1 cellular context compared by ENCODE assay signal in the genomic region with DNA sequence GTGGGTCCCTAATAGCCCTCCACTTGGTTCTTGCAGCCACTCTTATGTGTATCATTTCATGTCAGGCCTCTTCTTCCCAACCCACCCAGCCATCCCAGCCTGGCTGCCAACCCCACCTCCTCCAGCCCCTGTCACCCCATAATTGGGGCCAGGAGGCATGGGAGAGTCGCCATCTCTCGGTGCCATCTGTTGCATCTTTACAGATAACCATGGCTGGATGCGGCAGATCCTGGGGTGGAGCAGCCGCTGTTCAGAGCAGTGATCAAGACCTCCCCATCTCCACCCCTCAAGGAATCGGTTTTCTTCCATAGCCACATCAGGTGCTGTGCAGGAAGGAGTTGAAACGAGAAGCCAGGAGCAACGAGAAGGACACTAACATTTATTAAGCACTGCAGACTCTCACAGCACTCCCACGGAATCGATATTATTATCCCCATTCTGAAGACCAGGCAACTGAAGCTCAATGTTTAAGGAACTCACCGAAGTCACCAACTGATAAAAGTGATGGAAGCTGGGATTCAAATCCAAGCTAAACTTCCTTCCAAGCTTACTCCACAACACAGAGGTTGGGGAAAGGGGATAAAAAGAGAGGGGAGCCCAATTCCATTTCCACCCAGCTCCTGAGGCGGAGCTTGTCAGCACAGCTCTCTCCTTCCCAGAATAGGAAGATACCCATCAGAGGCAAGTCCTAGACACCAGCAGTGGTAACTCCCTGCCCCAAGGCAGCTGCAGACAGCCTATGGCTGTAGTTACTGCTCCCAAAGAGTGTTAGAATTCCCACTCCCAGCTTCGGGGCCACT.
TF ChIP-seq lines count a peak whose summit lies in the region.

No MANE protein-coding gene starts in this region.

TF ChIP-seq in HEK293, 187 proteins besides CTCF, POLR2A, EP300 and RAD21 (continued from another document):
- TF ChIP-seq IKZF3 (tag by site-specific recombination; IDR thresholded peaks at IDR 0.05) (peak; percentile 23; the same call in 1 of the 2 replicates), ZNF121 (tag by site-specific recombination; IDR thresholded peaks at IDR 0.05) (no peak), ZIC2 (tag by site-specific recombination; IDR thresholded peaks at IDR 0.05) (no peak), GLIS1 (tag by site-specific recombination; IDR thresholded peaks at IDR 0.05) (no peak), ZNF311 (tag by site-specific recombination; IDR thresholded peaks at IDR 0.05; ENCODE audit: borderline replicate concordance) (no peak), ZBTB21 (tag by site-specific recombination; IDR thresholded peaks at IDR 0.05) (no peak), ZNF341 (tag by site-specific recombination; IDR thresholded peaks at IDR 0.05; ENCODE audit: low read depth) (peak; percentile 70), SP7 (tag by site-specific recombination; IDR thresholded peaks at IDR 0.05) (no peak), EGR2 (tag by site-specific recombination; IDR thresholded peaks at IDR 0.05; ENCODE audit: low read depth) (no peak), ZNF654 (tag by site-specific recombination; IDR thresholded peaks at IDR 0.05; ENCODE audit: low read depth) (no peak), ZNF19 (tag by site-specific recombination; IDR thresholded peaks at IDR 0.05; ENCODE audit: low read depth) (no peak), ZBTB7A (tag by site-specific recombination; IDR thresholded peaks at IDR 0.05; ENCODE audit: low read depth) (no peak), ZNF514 (tag by site-specific recombination; IDR thresholded peaks at IDR 0.05) (no peak), ZFHX2 (tag by site-specific recombination; conservative IDR thresholded peaks at IDR 0.05) (no peak)
- TF ChIP-seq, protein P1, sequence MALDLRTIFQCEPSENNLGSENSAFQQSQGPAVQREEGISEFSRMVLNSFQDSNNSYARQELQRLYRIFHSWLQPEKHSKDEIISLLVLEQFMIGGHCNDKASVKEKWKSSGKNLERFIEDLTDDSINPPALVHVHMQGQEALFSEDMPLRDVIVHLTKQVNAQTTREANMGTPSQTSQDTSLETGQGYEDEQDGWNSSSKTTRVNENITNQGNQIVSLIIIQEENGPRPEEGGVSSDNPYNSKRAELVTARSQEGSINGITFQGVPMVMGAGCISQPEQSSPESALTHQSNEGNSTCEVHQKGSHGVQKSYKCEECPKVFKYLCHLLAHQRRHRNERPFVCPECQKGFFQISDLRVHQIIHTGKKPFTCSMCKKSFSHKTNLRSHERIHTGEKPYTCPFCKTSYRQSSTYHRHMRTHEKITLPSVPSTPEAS (tag by site-specific recombination; IDR thresholded peaks at IDR 0.05) = no peak
- TF ChIP-seq, protein P2, sequence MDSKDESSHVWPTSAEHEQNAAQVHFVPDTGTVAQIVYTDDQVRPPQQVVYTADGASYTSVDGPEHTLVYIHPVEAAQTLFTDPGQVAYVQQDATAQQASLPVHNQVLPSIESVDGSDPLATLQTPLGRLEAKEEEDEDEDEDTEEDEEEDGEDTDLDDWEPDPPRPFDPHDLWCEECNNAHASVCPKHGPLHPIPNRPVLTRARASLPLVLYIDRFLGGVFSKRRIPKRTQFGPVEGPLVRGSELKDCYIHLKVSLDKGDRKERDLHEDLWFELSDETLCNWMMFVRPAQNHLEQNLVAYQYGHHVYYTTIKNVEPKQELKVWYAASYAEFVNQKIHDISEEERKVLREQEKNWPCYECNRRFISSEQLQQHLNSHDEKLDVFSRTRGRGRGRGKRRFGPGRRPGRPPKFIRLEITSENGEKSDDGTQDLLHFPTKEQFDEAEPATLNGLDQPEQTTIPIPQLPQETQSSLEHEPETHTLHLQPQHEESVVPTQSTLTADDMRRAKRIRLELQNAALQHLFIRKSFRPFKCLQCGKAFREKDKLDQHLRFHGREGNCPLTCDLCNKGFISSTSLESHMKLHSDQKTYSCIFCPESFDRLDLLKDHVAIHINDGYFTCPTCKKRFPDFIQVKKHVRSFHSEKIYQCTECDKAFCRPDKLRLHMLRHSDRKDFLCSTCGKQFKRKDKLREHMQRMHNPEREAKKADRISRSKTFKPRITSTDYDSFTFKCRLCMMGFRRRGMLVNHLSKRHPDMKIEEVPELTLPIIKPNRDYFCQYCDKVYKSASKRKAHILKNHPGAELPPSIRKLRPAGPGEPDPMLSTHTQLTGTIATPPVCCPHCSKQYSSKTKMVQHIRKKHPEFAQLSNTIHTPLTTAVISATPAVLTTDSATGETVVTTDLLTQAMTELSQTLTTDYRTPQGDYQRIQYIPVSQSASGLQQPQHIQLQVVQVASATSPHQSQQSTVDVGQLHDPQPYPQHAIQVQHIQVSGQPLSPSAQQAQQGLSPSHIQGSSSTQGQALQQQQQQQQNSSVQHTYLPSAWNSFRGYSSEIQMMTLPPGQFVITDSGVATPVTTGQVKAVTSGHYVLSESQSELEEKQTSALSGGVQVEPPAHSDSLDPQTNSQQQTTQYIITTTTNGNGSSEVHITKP (tag by site-specific recombination; IDR thresholded peaks at IDR 0.05) = peak; percentile 74
- TF ChIP-seq, protein P3, sequence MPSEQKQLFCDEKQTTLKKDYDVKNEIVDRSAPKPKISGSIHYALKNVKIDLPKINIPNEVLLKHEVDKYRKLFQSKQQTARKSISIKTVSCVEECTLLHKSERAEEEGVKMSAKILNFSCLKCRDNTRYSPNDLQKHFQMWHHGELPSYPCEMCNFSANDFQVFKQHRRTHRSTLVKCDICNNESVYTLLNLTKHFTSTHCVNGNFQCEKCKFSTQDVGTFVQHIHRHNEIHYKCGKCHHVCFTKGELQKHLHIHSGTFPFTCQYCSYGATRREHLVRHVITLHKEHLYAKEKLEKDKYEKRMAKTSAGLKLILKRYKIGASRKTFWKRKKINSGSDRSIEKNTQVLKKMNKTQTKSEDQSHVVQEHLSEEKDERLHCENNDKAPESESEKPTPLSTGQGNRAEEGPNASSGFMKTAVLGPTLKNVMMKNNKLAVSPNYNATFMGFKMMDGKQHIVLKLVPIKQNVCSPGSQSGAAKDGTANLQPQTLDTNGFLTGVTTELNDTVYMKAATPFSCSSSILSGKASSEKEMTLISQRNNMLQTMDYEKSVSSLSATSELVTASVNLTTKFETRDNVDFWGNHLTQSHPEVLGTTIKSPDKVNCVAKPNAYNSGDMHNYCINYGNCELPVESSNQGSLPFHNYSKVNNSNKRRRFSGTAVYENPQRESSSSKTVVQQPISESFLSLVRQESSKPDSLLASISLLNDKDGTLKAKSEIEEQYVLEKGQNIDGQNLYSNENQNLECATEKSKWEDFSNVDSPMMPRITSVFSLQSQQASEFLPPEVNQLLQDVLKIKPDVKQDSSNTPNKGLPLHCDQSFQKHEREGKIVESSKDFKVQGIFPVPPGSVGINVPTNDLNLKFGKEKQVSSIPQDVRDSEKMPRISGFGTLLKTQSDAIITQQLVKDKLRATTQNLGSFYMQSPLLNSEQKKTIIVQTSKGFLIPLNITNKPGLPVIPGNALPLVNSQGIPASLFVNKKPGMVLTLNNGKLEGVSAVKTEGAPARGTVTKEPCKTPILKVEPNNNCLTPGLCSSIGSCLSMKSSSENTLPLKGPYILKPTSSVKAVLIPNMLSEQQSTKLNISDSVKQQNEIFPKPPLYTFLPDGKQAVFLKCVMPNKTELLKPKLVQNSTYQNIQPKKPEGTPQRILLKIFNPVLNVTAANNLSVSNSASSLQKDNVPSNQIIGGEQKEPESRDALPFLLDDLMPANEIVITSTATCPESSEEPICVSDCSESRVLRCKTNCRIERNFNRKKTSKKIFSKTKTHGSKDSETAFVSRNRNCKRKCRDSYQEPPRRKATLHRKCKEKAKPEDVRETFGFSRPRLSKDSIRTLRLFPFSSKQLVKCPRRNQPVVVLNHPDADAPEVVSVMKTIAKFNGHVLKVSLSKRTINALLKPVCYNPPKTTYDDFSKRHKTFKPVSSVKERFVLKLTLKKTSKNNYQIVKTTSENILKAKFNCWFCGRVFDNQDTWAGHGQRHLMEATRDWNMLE (tag by site-specific recombination; conservative IDR thresholded peaks at IDR 0.05; ENCODE audit: low read depth) = no peak
- TF ChIP-seq, protein P4, sequence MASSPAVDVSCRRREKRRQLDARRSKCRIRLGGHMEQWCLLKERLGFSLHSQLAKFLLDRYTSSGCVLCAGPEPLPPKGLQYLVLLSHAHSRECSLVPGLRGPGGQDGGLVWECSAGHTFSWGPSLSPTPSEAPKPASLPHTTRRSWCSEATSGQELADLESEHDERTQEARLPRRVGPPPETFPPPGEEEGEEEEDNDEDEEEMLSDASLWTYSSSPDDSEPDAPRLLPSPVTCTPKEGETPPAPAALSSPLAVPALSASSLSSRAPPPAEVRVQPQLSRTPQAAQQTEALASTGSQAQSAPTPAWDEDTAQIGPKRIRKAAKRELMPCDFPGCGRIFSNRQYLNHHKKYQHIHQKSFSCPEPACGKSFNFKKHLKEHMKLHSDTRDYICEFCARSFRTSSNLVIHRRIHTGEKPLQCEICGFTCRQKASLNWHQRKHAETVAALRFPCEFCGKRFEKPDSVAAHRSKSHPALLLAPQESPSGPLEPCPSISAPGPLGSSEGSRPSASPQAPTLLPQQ (tag by site-specific recombination; IDR thresholded peaks at IDR 0.05) = no peak
